8 cellular contexts compared by ENCODE assay signal in the genomic region with DNA sequence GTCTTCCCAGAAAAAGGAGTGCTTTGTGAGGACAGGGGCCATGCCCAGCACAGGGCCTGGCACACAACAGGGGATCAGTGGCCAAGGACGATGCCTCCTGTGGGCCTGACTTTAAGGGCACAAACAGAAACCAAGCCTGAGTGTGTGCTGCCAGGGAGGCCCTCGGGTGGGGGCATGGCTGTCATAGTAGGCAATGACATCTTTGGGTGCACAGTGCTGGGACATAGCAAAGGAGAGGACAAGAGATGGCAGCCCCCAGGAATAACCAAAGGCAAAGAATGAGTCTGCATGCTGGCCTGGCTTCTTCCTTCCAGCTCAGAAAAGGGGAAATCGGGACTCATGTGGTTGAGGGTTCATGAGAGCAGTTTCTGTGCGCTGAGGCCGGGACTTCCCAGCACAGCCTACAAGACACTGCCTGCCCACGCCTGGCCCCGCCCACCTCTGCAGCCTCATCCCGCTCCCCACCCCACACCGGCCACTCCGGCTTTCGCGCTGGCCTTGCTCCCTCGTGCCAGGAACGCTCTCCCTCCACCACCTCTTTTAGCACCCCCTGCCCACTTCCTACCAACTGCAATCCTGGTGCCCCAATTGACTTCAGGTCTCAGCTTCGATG. TPM values are rescaled to one million over a fixed set of nuclear protein-coding genes. Genes with fewer than 3 reads are reported as not detected.
A peak's percentile ranks its signal among the peaks of the same experiment; 100 is the strongest.
DNase-seq lines count a peak whose midpoint lies in the region; ATAC-seq and TF ChIP-seq lines count a peak whose summit lies in the region.

No MANE protein-coding gene starts in this region.

- H3K4me1 Mint-ChIP-seq in CD8-positive, alpha-beta memory T cell = peaks cover 20 to 32% (median 30%) of the 10 kb centered on the region in 3 donors

- H3K27ac ChIP-seq in CD8-positive, alpha-beta memory T cell (ENCODE audit: low read depth, low read length) = no peak overlapping the region
- peak overlapping the region; percentile 78 for H3K27ac ChIP-seq in foreskin keratinocyte

- peak overlapping the region in 6 of 7 donors; percentile 15 to 85 (median 50) for H3K4me3 Mint-ChIP-seq in CD8-positive, alpha-beta memory T cell

- no peak for TF ChIP-seq CTCF in foreskin keratinocyte (conservative IDR thresholded peaks at IDR 0.05)

- H3K9me3 Mint-ChIP-seq in CD8-positive, alpha-beta memory T cell = peaks cover 0 to 2% (median 0%) of the 10 kb centered on the region in 5 donors

- peaks cover 74 to 82% of the 10 kb centered on the region in 2 donors for H3K27me3 Mint-ChIP-seq in CD8-positive, alpha-beta memory T cell

- peaks cover 16% of the 10 kb centered on the region for H3K4me1 ChIP-seq in CD8-positive, alpha-beta memory T cell (ENCODE audit: insufficient read depth, low read length)
- no peaks in the 10 kb centered on the region for H3K4me1 ChIP-seq in foreskin keratinocyte

- POLR2A ChIA-PET in CD8-positive, alpha-beta memory T cell (lab: Charles Lee) = no interaction called here

- H3K4me3 ChIP-seq in CD8-positive, alpha-beta memory T cell (ENCODE audit: low read length) = no peak overlapping the region

- no peaks in the 10 kb centered on the region for H3K36me3 ChIP-seq in CD8-positive, alpha-beta memory T cell (ENCODE audit: insufficient read depth, low read length)

- DNase-seq in CD8-positive, alpha-beta memory T cell = no peak
- DNase-seq in NCI-H69 (lab: John Stamatoyannopoulos, UW) (peak; percentile 25), foreskin keratinocyte (peak; percentile 51 to 74), NCI-H1105 (lab: John Stamatoyannopoulos, UW) (no peak)
- peak; percentile 67 for DNase-seq in stimulated activated naive CD8-positive, alpha-beta T cell treated with anti-CD3 and anti-CD28 coated beads, Interleukin-15, Interleukin-2, amounts not matched to agents 100 U/mL and 50 U/mL, for 24 hours
- no peak for DNase-seq in central memory CD4-positive, alpha-beta T cell

- H3K36me3 Mint-ChIP-seq in CD8-positive, alpha-beta memory T cell = peaks cover 0 to 3% (median 0%) of the 10 kb centered on the region in 3 donors

- peak overlapping the region in 1 of 8 donors; percentile 56 for H3K27ac Mint-ChIP-seq in CD8-positive, alpha-beta memory T cell

- ATAC-seq in GM21360 (IDR thresholded peaks at IDR 0.05; ENCODE audit: unreplicated experiment) = peak; percentile 52
- peak; percentile 86 for ATAC-seq in foreskin keratinocyte
- peak; percentile 60 for ATAC-seq in stimulated activated naive CD8-positive, alpha-beta T cell treated with anti-CD3 and anti-CD28 coated beads, Interleukin-15, Interleukin-2, amounts not matched to agents 100 U/mL and 50 U/mL, for 24 hours
- ATAC-seq in GM18520 (IDR thresholded peaks at IDR 0.05; ENCODE audit: unreplicated experiment) = no peak

- H3K9me3 ChIP-seq in CD8-positive, alpha-beta memory T cell (ENCODE audit: low read length) = no peaks in the 10 kb centered on the region

- peaks cover 70% of the 10 kb centered on the region for H3K27me3 ChIP-seq in CD8-positive, alpha-beta memory T cell (ENCODE audit: insufficient read depth, low read length, poor library complexity, severe bottlenecking)
- H3K27me3 ChIP-seq in foreskin keratinocyte = peaks cover 85% of the 10 kb centered on the region

- CTCF ChIA-PET in CD8-positive, alpha-beta memory T cell (lab: Charles Lee) = no interaction called here

RNA-seq across cellular contexts. Expression of a gene that starts 13.8 kb away (rescaled TPM):
- not detected for total RNA-seq in CD8-positive, alpha-beta memory T cell
- polyA plus RNA-seq in CD8-positive, alpha-beta memory T cell = not detected
- total RNA-seq in foreskin keratinocyte = not detected in 2 replicates
- polyA plus RNA-seq in foreskin keratinocyte = not detected in 2 replicates

Comparison
In these comparisons a context has a peak if more than half of its experiments do, and no peak if none do; other contexts are left out.
1. DNase-seq: peak in NCI-H69 (single experiment), foreskin keratinocyte (2 of 2) and stimulated activated naive CD8-positive, alpha-beta T cell treated with anti-CD3 and anti-CD28 coated beads, Interleukin-15, Interleukin-2, amounts not matched to agents 100 U/mL and 50 U/mL, for 24 hours (single experiment); none in CD8-positive, alpha-beta memory T cell (0 of 5), central memory CD4-positive, alpha-beta T cell (single experiment) and NCI-H1105 (single experiment).